10 cellular contexts compared by ENCODE assay signal in the genomic region with DNA sequence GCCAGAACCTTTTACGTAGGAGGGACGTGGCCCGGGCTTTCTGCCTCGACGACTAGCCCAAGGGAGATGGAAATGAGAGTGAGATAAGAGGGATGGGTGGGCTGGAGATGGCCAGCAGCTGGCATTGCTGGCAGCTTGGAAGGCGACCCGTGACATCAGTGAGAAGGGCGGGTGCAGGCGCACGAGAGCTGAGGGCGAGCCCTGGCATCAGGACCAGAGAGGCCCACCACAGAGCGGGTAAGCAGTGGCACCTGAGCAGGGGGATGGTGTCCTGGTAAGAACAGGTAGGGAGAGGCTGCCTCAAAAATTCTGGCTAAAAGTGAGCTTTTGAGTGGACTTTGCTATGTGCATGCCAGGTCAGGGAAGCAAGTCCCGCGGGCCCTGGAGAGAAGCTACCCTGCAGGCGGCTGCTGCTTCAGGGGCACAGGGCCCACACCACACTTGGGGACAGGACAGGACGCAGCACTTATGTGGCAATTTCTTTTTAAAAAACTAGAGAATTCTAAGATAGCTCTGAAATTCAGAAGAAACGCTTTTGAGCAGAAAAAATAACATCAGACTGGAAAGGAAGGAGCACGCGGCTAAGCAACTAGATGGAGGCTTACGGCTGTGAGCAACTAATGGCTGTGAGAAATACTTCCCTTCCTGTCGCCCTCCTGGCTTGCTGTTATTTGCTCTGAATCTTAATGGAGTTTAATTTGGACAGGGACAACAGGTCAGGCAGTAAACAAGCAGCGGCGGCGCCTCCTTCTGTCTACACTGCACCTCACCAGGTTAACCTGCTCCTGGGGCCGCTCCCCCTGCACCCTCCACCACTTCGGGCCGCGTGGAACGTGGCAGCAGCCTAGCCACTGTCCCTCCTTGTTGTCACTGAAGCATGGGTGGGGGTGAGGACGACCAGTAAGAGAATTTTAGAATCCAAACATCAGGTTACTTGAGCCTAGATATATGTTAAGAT. TPM values are rescaled to one million over a fixed set of nuclear protein-coding genes. Genes with fewer than 3 reads are reported as not detected.
A peak's percentile ranks its signal among the peaks of the same experiment; 100 is the strongest.
DNase-seq lines count a peak whose midpoint lies in the region; ATAC-seq and TF ChIP-seq lines count a peak whose summit lies in the region.
"Had no signal": no experiment of that assay in that cellular context is flagged by ENCODE, and none has a peak within 500 bp of the region (broad histone marks: within the 10 kb centered on the region; RNA-seq: fewer than 3 reads in every experiment).

No MANE protein-coding gene starts in this region.

- peaks cover 45% of the 10 kb centered on the region for H3K4me1 Mint-ChIP-seq in activated T-cell treated with anti-CD3 and anti-CD28 coated beads, Interleukin-2, amount 50 U/mL, for 24 hours (ENCODE audit: low read depth)
- peaks cover 45% of the 10 kb centered on the region for H3K4me1 Mint-ChIP-seq in activated CD8-positive, alpha-beta T cell treated with anti-CD3 and anti-CD28 coated beads for 36 hours (ENCODE audit: low read depth)
- peaks cover 27 to 33% of the 10 kb centered on the region in 2 donors for H3K4me1 Mint-ChIP-seq in stimulated activated naive B cell treated with anti-CD40 and anti-IgM and Interleukin-4, amounts not matched to agents 10 μg/mL and 1 μg/mL and 100 μg/mL, for 72 hours

- intact Hi-C loops in activated CD8-positive, alpha-beta T cell treated with anti-CD3 and anti-CD28 coated beads for 36 hours (cut with micrococcal nuclease): no loop called here

- CTCF ChIA-PET in activated CD8-positive, alpha-beta T cell treated with anti-CD3 and anti-CD28 coated beads for 36 hours (lab: Charles Lee): no interaction called here

- POLR2A ChIA-PET in activated CD8-positive, alpha-beta T cell treated with anti-CD3 and anti-CD28 coated beads for 36 hours (lab: Charles Lee): no interaction called here

- no peaks in the 10 kb centered on the region for H3K36me3 ChIP-seq in iPS-20b (ENCODE audit: insufficient read depth, low read depth, low read length)

- no peak for ATAC-seq in activated CD8-positive, alpha-beta T cell treated with anti-CD3 and anti-CD28 coated beads for 36 hours
- no peak for ATAC-seq in stimulated activated naive B cell treated with anti-CD40 and anti-IgM and Interleukin-4, amounts not matched to agents 10 μg/mL and 1 μg/mL and 100 μg/mL, for 72 hours (replicated peaks)

- H3K27ac Mint-ChIP-seq in activated T-cell treated with anti-CD3 and anti-CD28 coated beads, Interleukin-2, amount 50 U/mL, for 24 hours: peak overlapping the region; percentile 38
- H3K27ac Mint-ChIP-seq in activated CD8-positive, alpha-beta T cell treated with anti-CD3 and anti-CD28 coated beads for 36 hours: peak overlapping the region; percentile 30
- peak overlapping the region; percentile 79 for H3K27ac Mint-ChIP-seq in stimulated activated naive B cell treated with anti-CD40 and anti-IgM and Interleukin-4, amounts not matched to agents 10 μg/mL and 1 μg/mL and 100 μg/mL, for 72 hours

- H3K27ac ChIP-seq in iPS-20b (ENCODE audit: low read length): no peak overlapping the region

- H3K4me3 Mint-ChIP-seq in activated T-cell treated with anti-CD3 and anti-CD28 coated beads, Interleukin-2, amount 50 U/mL, for 24 hours: peak overlapping the region; percentile 71
- H3K4me3 Mint-ChIP-seq in activated CD8-positive, alpha-beta T cell treated with anti-CD3 and anti-CD28 coated beads for 36 hours: peak overlapping the region; percentile 29
- peak overlapping the region in 1 of 2 donors; percentile 62 for H3K4me3 Mint-ChIP-seq in stimulated activated naive B cell treated with anti-CD40 and anti-IgM and Interleukin-4, amounts not matched to agents 10 μg/mL and 1 μg/mL and 100 μg/mL, for 72 hours

- H3K4me1 ChIP-seq in iPS-20b (ENCODE audit: insufficient read depth, low read length): peaks cover 7% of the 10 kb centered on the region; the same call in 1 of the 2 replicates

- no peaks in the 10 kb centered on the region for H3K27me3 ChIP-seq in iPS-20b (ENCODE audit: insufficient read depth, low read length)
- H3K27me3 ChIP-seq: sigmoid colon had no signal

- H3K36me3 Mint-ChIP-seq in activated T-cell treated with anti-CD3 and anti-CD28 coated beads, Interleukin-2, amount 50 U/mL, for 24 hours (ENCODE audit: low read depth): peaks cover 59% of the 10 kb centered on the region
- peaks cover 36% of the 10 kb centered on the region for H3K36me3 Mint-ChIP-seq in activated CD8-positive, alpha-beta T cell treated with anti-CD3 and anti-CD28 coated beads for 36 hours (ENCODE audit: low read depth)
- H3K36me3 Mint-ChIP-seq in stimulated activated naive B cell treated with anti-CD40 and anti-IgM and Interleukin-4, amounts not matched to agents 10 μg/mL and 1 μg/mL and 100 μg/mL, for 72 hours: peaks cover 26 to 57% of the 10 kb centered on the region in 2 donors

- peak overlapping the region; percentile 66; the same call in 1 of the 2 replicates for H3K9ac ChIP-seq in iPS-20b (ENCODE audit: low read depth, low read length)

- H3K27me3 Mint-ChIP-seq in activated T-cell treated with anti-CD3 and anti-CD28 coated beads, Interleukin-2, amount 50 U/mL, for 24 hours: no peaks in the 10 kb centered on the region
- H3K27me3 Mint-ChIP-seq in activated CD8-positive, alpha-beta T cell treated with anti-CD3 and anti-CD28 coated beads for 36 hours: no peaks in the 10 kb centered on the region
- H3K27me3 Mint-ChIP-seq in stimulated activated naive B cell treated with anti-CD40 and anti-IgM and Interleukin-4, amounts not matched to agents 10 μg/mL and 1 μg/mL and 100 μg/mL, for 72 hours: no peaks in the 10 kb centered on the region

- TF ChIP-seq CTCF in activated CD8-positive, alpha-beta T cell treated with anti-CD3 and anti-CD28 coated beads for 36 hours (IDR thresholded peaks at IDR 0.05): no peak

- H3K4me3 ChIP-seq in iPS-20b (ENCODE audit: low read length): no peak overlapping the region

- H3K9me3 ChIP-seq in iPS-20b (ENCODE audit: insufficient read depth, low read depth, low read length): no peaks in the 10 kb centered on the region
- H3K9me3 ChIP-seq: sigmoid colon had no signal

- H3K9me3 Mint-ChIP-seq in activated T-cell treated with anti-CD3 and anti-CD28 coated beads, Interleukin-2, amount 50 U/mL, for 24 hours: peaks cover 17% of the 10 kb centered on the region
- peaks cover 7% of the 10 kb centered on the region for H3K9me3 Mint-ChIP-seq in activated CD8-positive, alpha-beta T cell treated with anti-CD3 and anti-CD28 coated beads for 36 hours
- H3K9me3 Mint-ChIP-seq in stimulated activated naive B cell treated with anti-CD40 and anti-IgM and Interleukin-4, amounts not matched to agents 10 μg/mL and 1 μg/mL and 100 μg/mL, for 72 hours: peaks cover 10 to 17% of the 10 kb centered on the region in 2 donors

- no peak for DNase-seq in activated T-cell treated with anti-CD3 and anti-CD28 coated beads, Interleukin-2, amount 50 U/mL, for 24 hours
- DNase-seq in activated T-cell treated with anti-CD3 and anti-CD28 coated beads, Interleukin-2, amount 50 U/mL, for 1 hour: no peak
- no peak for DNase-seq in activated CD8-positive, alpha-beta T cell treated with anti-CD3 and anti-CD28 coated beads for 36 hours
- DNase-seq in stimulated activated naive B cell treated with anti-CD40 and anti-IgM and Interleukin-4, amounts not matched to agents 10 μg/mL and 1 μg/mL and 100 μg/mL, for 72 hours: no peak
- DNase-seq in NCI-H2171 (lab: John Stamatoyannopoulos, UW) (no peak), T1000 (lab: John Stamatoyannopoulos, UW) (no peak), NCI-H1694 (lab: John Stamatoyannopoulos, UW) (no peak)
- DNase-seq: NCI-H446 treated with DMSO at 0.1 percent for 48 hours, sigmoid colon had no signal

RNA-seq across cellular contexts. Expression of a gene that starts 20.5 kb away (rescaled TPM):
- total RNA-seq in activated CD8-positive, alpha-beta T cell treated with anti-CD3 and anti-CD28 coated beads for 36 hours: 10 to 100 TPM; 45.1 to 48.9 TPM

RNA-seq across cellular contexts. Expression of a gene that starts 21.0 kb away (rescaled TPM):
- 10 to 100 TPM; 90.7 to 94.6 TPM for total RNA-seq in activated CD8-positive, alpha-beta T cell treated with anti-CD3 and anti-CD28 coated beads for 36 hours

RNA-seq across cellular contexts. Expression of a gene that starts 57.9 kb away (rescaled TPM):
- total RNA-seq in activated CD8-positive, alpha-beta T cell treated with anti-CD3 and anti-CD28 coated beads for 36 hours: under 1 TPM; 0.16 to 0.22 TPM
